In genomic region chr21:28991861-28992525, GRCh38 we compare ENCODE assay signal across 8 cellular contexts. TPM values are rescaled to one million over a fixed set of nuclear protein-coding genes. Genes with fewer than 3 reads are reported as not detected.
A peak's percentile ranks its signal among the peaks of the same experiment; 100 is the strongest.
DNase-seq lines count a peak whose midpoint lies in the region; ATAC-seq and TF ChIP-seq lines count a peak whose summit lies in the region.

No MANE protein-coding gene starts in this region.

- H3K36me3 Mint-ChIP-seq in Caco-2 (ENCODE audit: insufficient read depth, unreplicated experiment) (peaks cover 8% of the 10 kb centered on the region), T-cell (peaks cover 7% of the 10 kb centered on the region)

- peak in 1 of 4 experiments; percentile 0 for ATAC-seq in T-cell (replicated peaks in 1 of 4)
- ATAC-seq in GM21423 (IDR thresholded peaks at IDR 0.05; ENCODE audit: unreplicated experiment) = no peak
- no peak for ATAC-seq in HG03571 (IDR thresholded peaks at IDR 0.05; ENCODE audit: unreplicated experiment)

- H3K9me3 Mint-ChIP-seq in Caco-2 (ENCODE audit: unreplicated experiment) (no peaks in the 10 kb centered on the region), T-cell (no peaks in the 10 kb centered on the region)

- no peaks in the 10 kb centered on the region for H3K36me3 ChIP-seq in Caco-2 (ENCODE audit: control insufficient read depth, insufficient read depth, low read length)
- H3K36me3 ChIP-seq in parathyroid adenoma (ENCODE audit: control insufficient read depth, insufficient read depth, low read length) = no peaks in the 10 kb centered on the region

- no peaks in the 10 kb centered on the region for H3K4me1 ChIP-seq in Caco-2
- peaks cover 5% of the 10 kb centered on the region for H3K4me1 ChIP-seq in parathyroid adenoma

- H3K9ac ChIP-seq in parathyroid adenoma = no peak overlapping the region

- no peaks in the 10 kb centered on the region for H3K27me3 ChIP-seq in Caco-2 (replicated peaks; ENCODE audit: control insufficient read depth, insufficient read depth, low read length)
- no peaks in the 10 kb centered on the region for H3K27me3 ChIP-seq in parathyroid adenoma (ENCODE audit: control insufficient read depth, insufficient read depth, low read length)

- peak overlapping the region; percentile 87 for H3K4me2 ChIP-seq in parathyroid adenoma (ENCODE audit: low read length)

- peak overlapping the region; percentile 93 for H2AFZ ChIP-seq in parathyroid adenoma

- CTCF ChIA-PET in Caco-2 (lab: Charles Lee) (interaction anchor here (1.0 kb wide), 1 partner anchor 11 kb away, joined by 6 read pairs; no protein-coding TSS in a partner anchor), T-cell (lab: Charles Lee) (interaction anchor here in 1 of 2 donors (1.1 to 2.3 kb wide), 4 partner anchors 11 to 90 kb away, joined by 3 to 16 read pairs (median 10); partner anchors contain the start of gene USP16)

- peak overlapping the region; percentile 82 for H3K4me3 Mint-ChIP-seq in Caco-2 (ENCODE audit: unreplicated experiment)
- H3K4me3 Mint-ChIP-seq in T-cell = peak overlapping the region; percentile 96 to 97 (median 96)

- BruUV-seq in Caco-2 (replicated peaks; lab: Mats Ljungman, UMichigan) = no TSS peak

- H3K27ac ChIP-seq in parathyroid adenoma = peak overlapping the region; percentile 73

- intact Hi-C loops in Caco-2 (cut with micrococcal nuclease; ENCODE audit: unreplicated experiment) = loop anchor here (1.0 kb wide), 1 partner anchor 10 kb away; no protein-coding TSS in a partner anchor

- H3K27ac Mint-ChIP-seq in Caco-2 (ENCODE audit: unreplicated experiment) = peak overlapping the region; percentile 86
- peak overlapping the region; percentile 96 to 99 for H3K27ac Mint-ChIP-seq in T-cell

- TF ChIP-seq CTCF in Caco-2 (IDR thresholded peaks at IDR 0.05; ENCODE audit: insufficient read depth in 1 of 2, low read depth in 1 of 2, low read length in 1 of 2, severe bottlenecking in 1 of 2, unreplicated experiment in 1 of 2) (no peak), HFF-Myc (IDR thresholded peaks at IDR 0.05; ENCODE audit: low read depth, low read length, missing control alignments) (no peak), fibroblast of villous mesenchyme (IDR thresholded peaks at IDR 0.05; ENCODE audit: insufficient read depth, low read depth, low read length) (no peak), parathyroid adenoma (IDR thresholded peaks at IDR 0.05) (no peak)

- H3K9me3 ChIP-seq in Caco-2 (no peaks in the 10 kb centered on the region), parathyroid adenoma (ENCODE audit: control insufficient read depth, low read length) (no peaks in the 10 kb centered on the region)

- H3K4me1 Mint-ChIP-seq in Caco-2 (ENCODE audit: low read depth, unreplicated experiment) (no peaks in the 10 kb centered on the region), T-cell (peaks cover 34 to 54% (median 45%) of the 10 kb centered on the region in 3 donors)

- no peaks in the 10 kb centered on the region for H3K27me3 Mint-ChIP-seq in Caco-2 (ENCODE audit: insufficient read depth, unreplicated experiment)
- H3K27me3 Mint-ChIP-seq in T-cell = no peaks in the 10 kb centered on the region

- peak overlapping the region; percentile 90 for H3K4me3 ChIP-seq in Caco-2 (ENCODE audit: low read depth, low read length)
- H3K4me3 ChIP-seq in HFF-Myc (replicated peaks; ENCODE audit: low read depth, low read length) = peak overlapping the region; percentile 89
- H3K4me3 ChIP-seq in fibroblast of villous mesenchyme (ENCODE audit: low read depth, low read length) = peak overlapping the region; percentile 97
- peak overlapping the region; percentile 94 for H3K4me3 ChIP-seq in parathyroid adenoma (ENCODE audit: low read depth, low read length)

- peaks cover 4% of the 10 kb centered on the region for H3K79me2 ChIP-seq in parathyroid adenoma

- POLR2A ChIA-PET in Caco-2 (lab: Charles Lee) (interaction anchor here (0.5 to 1.6 kb wide), 5 partner anchors 11 to 33 kb away, joined by 6 to 57 read pairs (median 8); partner anchors contain the start of genes RWDD2B and USP16), T-cell (lab: Charles Lee) (interaction anchor here (0.5 to 3.3 kb wide), 10 partner anchors 11 to 299 kb away, joined by 3 to 34 read pairs (median 8); partner anchors contain the start of genes USP16 (in 2 of the 2) and RWDD2B (in 1 of the 2))

- peak in 1 of 2 experiments; percentile 13 for DNase-seq in Caco-2
- DNase-seq in HFF-Myc (ENCODE audit: extremely low read depth, low read depth) = no peak
- no peak for DNase-seq in T-cell
- DNase-seq in fibroblast of villous mesenchyme (ENCODE audit: low read depth) = peak; percentile 7
- no peak for DNase-seq in NCI-H2029 treated with DMSO at 0.1 percent for 48 hours (lab: John Stamatoyannopoulos, UW)

RNA-seq across cellular contexts. Expression of gene LTN1, which starts 0.7 kb away (rescaled TPM):
- total RNA-seq in Caco-2 (2022) (25.4 TPM in 2 replicates), T-cell (10 to 100 TPM; 23.4 to 34.1 (median 25.2) TPM), fibroblast of villous mesenchyme (30.0 and 45.8 TPM in 2 replicates)

RNA-seq across cellular contexts. Expression of gene RWDD2B, which starts 27.2 kb away (rescaled TPM):
- 13.1 and 16.9 TPM in 2 replicates for total RNA-seq in Caco-2 (2022)
- 1 to 10 TPM; 4.2 to 7.4 (median 6.2) TPM for total RNA-seq in T-cell
- total RNA-seq in fibroblast of villous mesenchyme = 21.6 and 33.2 TPM in 2 replicates

RNA-seq across cellular contexts. Expression of gene USP16, which starts 32.5 kb away (rescaled TPM):
- 24.2 and 27.0 TPM in 2 replicates for total RNA-seq in Caco-2 (2022)
- 10 to 100 TPM; 41.8 to 68.7 (median 45.4) TPM for total RNA-seq in T-cell
- total RNA-seq in fibroblast of villous mesenchyme = 35.8 and 37.6 TPM in 2 replicates
